Comparison of ENCODE assay signal across 2 cellular contexts in genomic region chr15:84604804-84605203, GRCh38.
TF ChIP-seq lines count a peak whose summit lies in the region.

No MANE protein-coding gene starts in this region.

TF ChIP-seq in HepG2, 621 proteins besides CTCF, POLR2A, EP300 and RAD21:
- TF ChIP-seq MTERF4 (CRISPR knock-in tag; IDR thresholded peaks at IDR 0.05) = no peak
- no peak for TF ChIP-seq SAFB2 (CRISPR knock-in tag; IDR thresholded peaks at IDR 0.05; ENCODE audit: borderline replicate concordance, low read depth)
- no peak for TF ChIP-seq HDAC6 (IDR thresholded peaks at IDR 0.05; ENCODE audit: low read depth, low read length)
- no peak for TF ChIP-seq HMGA1 (CRISPR knock-in tag; conservative IDR thresholded peaks at IDR 0.05)
- no peak for TF ChIP-seq ZNF569 (CRISPR knock-in tag; IDR thresholded peaks at IDR 0.05; ENCODE audit: borderline replicate concordance)
- no peak for TF ChIP-seq GLMP (CRISPR knock-in tag; IDR thresholded peaks at IDR 0.05; ENCODE audit: borderline replicate concordance)

TF ChIP-seq in neural cell, 6 proteins besides CTCF, POLR2A, EP300 and RAD21:
- TF ChIP-seq POLR2AphosphoS5 (IDR thresholded peaks at IDR 0.05) (no peak), TAF1 (IDR thresholded peaks at IDR 0.05; ENCODE audit: low read depth) (no peak), EZH2 (IDR thresholded peaks at IDR 0.05; ENCODE audit: borderline replicate concordance, insufficient read depth, low read length, poor library complexity, severe bottlenecking) (no peak), REST (IDR thresholded peaks at IDR 0.05; ENCODE audit: borderline replicate concordance) (no peak), SMC3 (conservative IDR thresholded peaks at IDR 0.05; ENCODE audit: poor library complexity) (no peak), MXI1 (conservative IDR thresholded peaks at IDR 0.05; ENCODE audit: poor library complexity, severe bottlenecking) (no peak)
